Comparison of ENCODE assay signal across 21 cellular contexts in genomic region chr3:62133015-62133414, GRCh38.
DNase-seq lines count a peak whose midpoint lies in the region; ATAC-seq, FAIRE-seq and TF ChIP-seq lines count a peak whose summit lies in the region.
"Had no signal": no experiment of that assay in that cellular context is flagged by ENCODE, and none has a peak within 500 bp of the region (broad histone marks: within the 10 kb centered on the region; RNA-seq: fewer than 3 reads in every experiment).

No MANE protein-coding gene starts in this region.

- TF ChIP-seq POLR2A in gastrocnemius medialis (IDR thresholded peaks at IDR 0.05): no peak
- no peak for TF ChIP-seq POLR2A in H54 (IDR thresholded peaks at IDR 0.05; ENCODE audit: low read depth, low read length)

- H3K4me1 Mint-ChIP-seq in nephron progenitor cell: peaks cover 52% of the 10 kb centered on the region
- H3K4me1 Mint-ChIP-seq: CD4-positive, alpha-beta memory T cell had no signal

- DNase-seq in SK-N-SH: peak; percentile 22
- DNase-seq in adipocyte (ENCODE audit: low read depth): no peak
- no peak for DNase-seq in nephron progenitor cell
- no peak for DNase-seq in gastrocnemius medialis
- no peak for DNase-seq in H54 (ENCODE audit: insufficient read length, low spot score)
- DNase-seq in SKM-1 treated with dmso at 0.1 percent for 144 hours (lab: John Stamatoyannopoulos, UW; ENCODE audit: unreplicated experiment): no peak
- DNase-seq: 8988T; C1 segment of cervical spinal cord; Calu3; CD4-positive, alpha-beta memory T cell; COR-L47; DMS53; DMS79 treated with DMSO at 0.1 percent for 48 hours; GF-D8; GOT3; H7; HFFc6 had no signal

- H3K9me2 ChIP-seq in SK-N-SH: no peaks in the 10 kb centered on the region

- H3K27me3 Mint-ChIP-seq in nephron progenitor cell (ENCODE audit: low read depth, poor library complexity): no peaks in the 10 kb centered on the region

- WGBS in SK-N-SH (ENCODE audit: low lambda C conversion rate): 66% methylated on average over 5 of the region's 5 CpGs

- no peak overlapping the region for H3K9ac ChIP-seq in SK-N-SH
- H3K9ac ChIP-seq in adipocyte (ENCODE audit: low read length): peak overlapping the region; percentile 84

- peaks cover 0 to 7% of the 10 kb centered on the region in 2 experiments; a peak in 2 of 4 replicates for H3K4me1 ChIP-seq in SK-N-SH (ENCODE audit: control insufficient read depth in 1 of 2, insufficient read depth in 2 of 2, low read depth in 1 of 2, low read length in 1 of 2)
- peaks cover 48% of the 10 kb centered on the region for H3K4me1 ChIP-seq in adipocyte (ENCODE audit: control insufficient read depth, insufficient read depth, low read length)
- H3K4me1 ChIP-seq in gastrocnemius medialis: peaks cover 22 to 57% of the 10 kb centered on the region in 2 donors

- peak in 1 of 2 experiments; percentile 61; a peak in 1 of 4 replicates for TF ChIP-seq EP300 in SK-N-SH (IDR thresholded peaks at IDR 0.05; ENCODE audit: borderline replicate concordance in 1 of 2, low read depth in 1 of 2, low read length in 1 of 2)

- no peak overlapping the region for H3K27ac ChIP-seq in SK-N-SH (ENCODE audit: low read depth in 2 of 2, low read length in 1 of 2)
- H3K27ac ChIP-seq in gastrocnemius medialis: peak overlapping the region; percentile 70 to 79 (median 73)

- H3K27ac Mint-ChIP-seq in nephron progenitor cell: peak overlapping the region; percentile 29
- H3K27ac Mint-ChIP-seq: CD4-positive, alpha-beta memory T cell; HFFc6 had no signal

- 0 out of 2 replicates have a peak, but pooled peaks cover 3% of the 10 kb centered on the region for H4K20me1 ChIP-seq in SK-N-SH (ENCODE audit: insufficient read depth)

- H3K36me3 ChIP-seq in SK-N-SH (replicated peaks in 1 of 2; ENCODE audit: control insufficient read depth in 1 of 2, insufficient read depth in 2 of 2, low read length in 1 of 2): peaks cover 0 to 2% of the 10 kb centered on the region in 2 experiments
- peaks cover 13% of the 10 kb centered on the region for H3K36me3 ChIP-seq in adipocyte (ENCODE audit: control insufficient read depth, insufficient read depth, low read length, severe bottlenecking)
- H3K36me3 ChIP-seq in gastrocnemius medialis: no peaks in the 10 kb centered on the region

- no peak overlapping the region for H3K4me3 ChIP-seq in SK-N-SH (ENCODE audit: low read depth in 2 of 2, low read length in 1 of 2)
- H3K4me3 ChIP-seq in adipocyte (ENCODE audit: low read length): no peak overlapping the region
- H3K4me3 ChIP-seq in gastrocnemius medialis: no peak overlapping the region

- intact Hi-C loops in gastrocnemius medialis (cut with DNase I; ENCODE audit: low total_unique reads): no loop called here

- no peak for TF ChIP-seq RAD21 in SK-N-SH (IDR thresholded peaks at IDR 0.05; ENCODE audit: low read length)

- CTCF ChIA-PET in SK-N-SH (lab: Yijun Ruan, JAX): interaction anchor here (1.0 to 5.4 kb wide), 4 partner anchors 8 to 274 kb away, joined by 3 to 30 read pairs (median 4); no protein-coding TSS in a partner anchor

- H2AFZ ChIP-seq in SK-N-SH (ENCODE audit: low read depth): no peak overlapping the region

- H3K4me3 Mint-ChIP-seq in nephron progenitor cell: no peak overlapping the region
- H3K4me3 Mint-ChIP-seq: CD4-positive, alpha-beta memory T cell; HFFc6 had no signal

- FAIRE-seq in H54 (lab: Jason Lieb, UNC): no peak
- FAIRE-seq: GM12891, GM18507 had no signal

- H3K27me3 ChIP-seq in SK-N-SH (ENCODE audit: insufficient read depth) (no peaks in the 10 kb centered on the region), adipocyte (replicated peaks; ENCODE audit: control insufficient read depth, insufficient read depth, low read length) (no peaks in the 10 kb centered on the region), gastrocnemius medialis (no peaks in the 10 kb centered on the region)

- H3K36me3 Mint-ChIP-seq in nephron progenitor cell (ENCODE audit: low read depth): peaks cover 60% of the 10 kb centered on the region
- H3K36me3 Mint-ChIP-seq: CD4-positive, alpha-beta memory T cell had no signal

- TF ChIP-seq CTCF in SK-N-SH (IDR thresholded peaks at IDR 0.05) (no peak), nephron progenitor cell (IDR thresholded peaks at IDR 0.05) (no peak), gastrocnemius medialis (IDR thresholded peaks at IDR 0.05 in 4 of 5, conservative IDR thresholded peaks at IDR 0.05 in 1 of 5) (no peak)

- in situ Hi-C loops in gastrocnemius medialis (cut with MboI; ENCODE audit: low sequenced_read_pairs in 4 of 4): no loop called here

- H3K4me2 ChIP-seq in SK-N-SH: no peak overlapping the region

- H3F3A ChIP-seq in SK-N-SH (replicated peaks; ENCODE audit: insufficient read depth): no peaks in the 10 kb centered on the region

- POLR2A ChIA-PET in SK-N-SH (lab: Yijun Ruan, JAX): no interaction called here

- ATAC-seq in SK-N-SH treated with all-trans-retinoic acid at 6 μM for 48 hours: no peak
- ATAC-seq in gastrocnemius medialis: no peak
- ATAC-seq: HCT116 had no signal

- H3K9me3 ChIP-seq in SK-N-SH (no peaks in the 10 kb centered on the region), adipocyte (ENCODE audit: control insufficient read depth, low read length) (no peaks in the 10 kb centered on the region), gastrocnemius medialis (no peaks in the 10 kb centered on the region)

- peaks cover 24% of the 10 kb centered on the region for H3K9me3 Mint-ChIP-seq in nephron progenitor cell
- H3K9me3 Mint-ChIP-seq: HFFc6 had no signal

- no peaks in the 10 kb centered on the region for H3K79me2 ChIP-seq in SK-N-SH (ENCODE audit: insufficient read depth)

TF ChIP-seq in SK-N-SH, 30 proteins besides CTCF, POLR2A, EP300 and RAD21:
- TF ChIP-seq TEAD4 (IDR thresholded peaks at IDR 0.05; ENCODE audit: borderline replicate concordance, insufficient read depth) (no peak), GATA2 (CRISPR knock-in tag; IDR thresholded peaks at IDR 0.05) (peak; percentile 37; the same call in 1 of the 2 replicates), FOSL2 (IDR thresholded peaks at IDR 0.05; ENCODE audit: borderline replicate concordance, low read depth) (no peak), RCOR1 (IDR thresholded peaks at IDR 0.05; ENCODE audit: low read length) (peak; percentile 59; the same call in 1 of the 2 replicates), MXI1 (IDR thresholded peaks at IDR 0.05; ENCODE audit: low read depth, low read length) (peak; percentile 31; the same call in 1 of the 2 replicates), SMC3 (IDR thresholded peaks at IDR 0.05; ENCODE audit: low read depth, low read length) (no peak)

TF ChIP-seq in SK-N-SH treated with all-trans-retinoic acid at 6 μM for 48 hours, 23 proteins besides CTCF, POLR2A, EP300 and RAD21:
- TF ChIP-seq ZFP30 (CRISPR knock-in tag; IDR thresholded peaks at IDR 0.05): no peak
- no peak for TF ChIP-seq TSHZ2 (CRISPR knock-in tag; IDR thresholded peaks at IDR 0.05)
- no peak for TF ChIP-seq GLIS3 (CRISPR knock-in tag; IDR thresholded peaks at IDR 0.05)
- TF ChIP-seq PPARA (CRISPR knock-in tag; IDR thresholded peaks at IDR 0.05; ENCODE audit: borderline replicate concordance): no peak
- no peak for TF ChIP-seq CSDC2 (CRISPR knock-in tag; IDR thresholded peaks at IDR 0.05)
- TF ChIP-seq ZNF565 (CRISPR knock-in tag; conservative IDR thresholded peaks at IDR 0.05; ENCODE audit: low read depth): no peak
- no peak for TF ChIP-seq RARB (CRISPR knock-in tag; IDR thresholded peaks at IDR 0.05)
- no peak for TF ChIP-seq SNAI2 (CRISPR knock-in tag; IDR thresholded peaks at IDR 0.05)
- no peak for TF ChIP-seq ZFP3 (CRISPR knock-in tag; IDR thresholded peaks at IDR 0.05)

Comparison
In these comparisons a context has a peak if more than half of its experiments do, and no peak if none do; other contexts are left out.
1. H3K27ac ChIP-seq: peak in gastrocnemius medialis (4 of 4); none in SK-N-SH (0 of 2).